22 cellular contexts compared by ENCODE assay signal in genomic region chr3:9278085-9278484, GRCh38. TPM values are rescaled to one million over a fixed set of nuclear protein-coding genes. Genes with fewer than 3 reads are reported as not detected.
A peak's percentile ranks its signal among the peaks of the same experiment; 100 is the strongest.
DNase-seq lines count a peak whose midpoint lies in the region; ATAC-seq and TF ChIP-seq lines count a peak whose summit lies in the region.
"Had no signal": no experiment of that assay in that cellular context is flagged by ENCODE, and none has a peak within 500 bp of the region (broad histone marks: within the 10 kb centered on the region; RNA-seq: fewer than 3 reads in every experiment).

No MANE protein-coding gene starts in this region.

- no CpG with 5 or more reads among the region's 1 CpG for WGBS in mesendoderm (ENCODE audit: extremely low coverage, insufficient coverage, low lambda C conversion rate)

- no peak overlapping the region for H3K23ac ChIP-seq in mesendoderm (ENCODE audit: low read length)

- no peak overlapping the region for H2BK120ac ChIP-seq in mesendoderm (ENCODE audit: low read depth, low read length)

- H3K9me3 ChIP-seq in HEK293 (ENCODE audit: control insufficient read depth, insufficient read depth, low read depth, low read length) = no peaks in the 10 kb centered on the region
- H3K9me3 ChIP-seq: A549, BE2C had no signal

- H3K4me1 ChIP-seq in HEK293 (ENCODE audit: control insufficient read depth, insufficient read depth, low read length) (peaks cover 15% of the 10 kb centered on the region), mesendoderm (ENCODE audit: control insufficient read depth, low read depth, low read length) (no peaks in the 10 kb centered on the region)
- H3K4me1 ChIP-seq: A549; BE2C; BLaER1 treated with 17β-estradiol and CSF1 and Interleukin-3, amounts not matched to agents 10 nM and 100 nM had no signal

- no peak overlapping the region for H3K4ac ChIP-seq in mesendoderm (ENCODE audit: low read depth, low read length)

- no peak overlapping the region for H2BK15ac ChIP-seq in mesendoderm (replicated peaks; ENCODE audit: low read depth)

- H4K5ac ChIP-seq in mesendoderm (ENCODE audit: low read length) = no peak overlapping the region

- H3K56ac ChIP-seq in mesendoderm (ENCODE audit: low read length) = no peak overlapping the region

- H3K79me2 ChIP-seq in mesendoderm (ENCODE audit: control insufficient read depth, insufficient read depth, low read length) = no peaks in the 10 kb centered on the region

- H2AK5ac ChIP-seq in mesendoderm (ENCODE audit: low read length) = no peak overlapping the region

- H3K27ac ChIP-seq in HEK293 (ENCODE audit: extremely low read depth, low read depth, low read length) (no peak overlapping the region), mesendoderm (ENCODE audit: low read depth, low read length) (no peak overlapping the region)
- H3K27ac ChIP-seq: A549; BLaER1 treated with 17β-estradiol and CSF1 and Interleukin-3, amounts not matched to agents 10 nM and 100 nM; GM23248 had no signal

- POLR2A ChIA-PET in HEK293 (lab: Yijun Ruan, JAX) = no interaction called here

- TF ChIP-seq CTCF in HEK293 (tag by site-specific recombination; IDR thresholded peaks at IDR 0.05) = no peak

- no peaks in the 10 kb centered on the region for H3K79me1 ChIP-seq in mesendoderm (ENCODE audit: low read length)

- H3K9ac ChIP-seq in mesendoderm (ENCODE audit: low read length) = no peak overlapping the region
- H3K9ac ChIP-seq: BLaER1 treated with 17β-estradiol and CSF1 and Interleukin-3, amounts not matched to agents 10 nM and 100 nM; GM23248 had no signal

- no peak overlapping the region for H2BK5ac ChIP-seq in mesendoderm (ENCODE audit: low read length)

- CTCF ChIA-PET in HEK293 (lab: Yijun Ruan, JAX) = interaction anchor here (0.5 kb wide), 1 partner anchor 121 kb away, joined by 3 read pairs; no protein-coding TSS in a partner anchor

- ATAC-seq in GM21619 (IDR thresholded peaks at IDR 0.05; ENCODE audit: unreplicated experiment) (no peak), GM18907 (IDR thresholded peaks at IDR 0.05; ENCODE audit: unreplicated experiment) (no peak)
- ATAC-seq: A549 had no signal

- H3K27me3 ChIP-seq in mesendoderm (ENCODE audit: insufficient read depth, low read length, poor library complexity) = no peaks in the 10 kb centered on the region
- H3K27me3 ChIP-seq: BE2C; BLaER1 treated with 17β-estradiol and CSF1 and Interleukin-3, amounts not matched to agents 10 nM and 100 nM had no signal

- no peak overlapping the region for H3K18ac ChIP-seq in mesendoderm (ENCODE audit: low read length)

- H3K4me2 ChIP-seq in mesendoderm (ENCODE audit: low read length) = no peak overlapping the region
- H3K4me2 ChIP-seq: A549 had no signal

- DNase-seq in M059J (ENCODE audit: low read depth) = peak; percentile 18
- DNase-seq in mesendoderm = peak; percentile 40
- peak; percentile 9 for DNase-seq in renal cortical epithelial cell (ENCODE audit: low read depth)
- DNase-seq in T-helper 9 cell = no peak
- DNase-seq in GDM1 (lab: John Stamatoyannopoulos, UW) = no peak
- DNase-seq: 8988T; ACHN; AML-193; BE2C; CD4-positive, alpha-beta T cell; CD8-positive, alpha-beta memory T cell; DMS 273 treated with DMSO at 0.1 percent for 48 hours; DMS79; EL; GM23248; H7; HCEC 1CT had no signal

- H3K4me3 ChIP-seq in HEK293 (ENCODE audit: low read depth, low read length) (no peak overlapping the region), mesendoderm (ENCODE audit: low read length) (no peak overlapping the region)
- H3K4me3 ChIP-seq: A549; BLaER1 treated with 17β-estradiol and CSF1 and Interleukin-3, amounts not matched to agents 10 nM and 100 nM; GM23248 had no signal

- H3K36me3 ChIP-seq in HEK293 (ENCODE audit: control insufficient read depth in 2 of 2, insufficient read depth in 1 of 2, low read length in 2 of 2) = no peaks in the 10 kb centered on the region
- H3K36me3 ChIP-seq in mesendoderm (ENCODE audit: control insufficient read depth, insufficient read depth, low read length) = no peaks in the 10 kb centered on the region
- H3K36me3 ChIP-seq: BE2C; BLaER1 treated with 17β-estradiol and CSF1 and Interleukin-3, amounts not matched to agents 10 nM and 100 nM had no signal

- no peak overlapping the region for H4K8ac ChIP-seq in mesendoderm (ENCODE audit: low read depth, low read length)

TF ChIP-seq in HEK293, 187 proteins besides CTCF, POLR2A, EP300 and RAD21:
- TF ChIP-seq ZIC2 (tag by site-specific recombination; IDR thresholded peaks at IDR 0.05) = peak; percentile 45
- TF ChIP-seq ZNF621 (tag by site-specific recombination; IDR thresholded peaks at IDR 0.05) = no peak
- TF ChIP-seq GLIS1 (tag by site-specific recombination; IDR thresholded peaks at IDR 0.05) = peak; percentile 81

RNA-seq across cellular contexts. Expression of gene SRGAP3, which starts 28.6 kb away (rescaled TPM):
- total RNA-seq in M059J (2014; rRNA removed; shearing (Covaris generic)) = 0.57 and 2.6 TPM in 2 replicates
- 1.6 TPM for polyA plus RNA-seq in mesendoderm (2013, experiment 1 of 2)
- polyA plus RNA-seq in mesendoderm (2013, experiment 2 of 2) = 2.1 TPM
- 5.4 and 16.0 TPM in 2 replicates for total RNA-seq in renal cortical epithelial cell

Comparison
In these comparisons a context has a peak if more than half of its experiments do, and no peak if none do; other contexts are left out.
1. DNase-seq: peak in M059J (single experiment), mesendoderm (single experiment) and renal cortical epithelial cell (single experiment); none in T-helper 9 cell (single experiment) and GDM1 (single experiment).